Comparison of ENCODE assay signal across 19 cellular contexts in the genomic region with DNA sequence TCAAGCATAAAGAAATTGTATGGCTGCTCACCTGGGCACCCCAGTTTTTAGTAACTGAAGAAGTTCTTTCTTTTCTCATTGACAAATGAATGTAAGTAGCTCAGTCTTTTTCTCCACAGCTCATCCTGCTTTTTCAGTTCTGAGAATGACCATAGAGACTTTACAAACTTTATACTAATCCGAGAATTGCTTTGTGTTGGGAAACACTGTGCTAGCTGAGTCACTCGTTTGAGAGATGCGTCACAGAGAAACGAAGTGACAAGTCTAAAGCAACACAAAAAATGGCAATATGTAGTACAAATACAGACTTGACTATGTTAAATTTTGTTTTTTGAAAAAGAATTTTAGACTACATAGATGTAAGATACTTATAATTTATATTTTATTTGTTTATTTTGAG. TPM values are rescaled to one million over a fixed set of nuclear protein-coding genes. Genes with fewer than 3 reads are reported as not detected.
DNase-seq lines count a peak whose midpoint lies in the region; ATAC-seq and TF ChIP-seq lines count a peak whose summit lies in the region.
"Had no signal": no experiment of that assay in that cellular context is flagged by ENCODE, and none has a peak within 500 bp of the region (broad histone marks: within the 10 kb centered on the region; RNA-seq: fewer than 3 reads in every experiment).

No MANE protein-coding gene starts in this region.

- POLR2A ChIA-PET in A673 (lab: Charles Lee; ENCODE audit: low non-redundant PET) = interaction anchor here (0.7 kb wide), 1 partner anchor 1097 kb away, joined by 3 read pairs; no protein-coding TSS in a partner anchor

- intact Hi-C loops in A673 (cut with micrococcal nuclease; ENCODE audit: unreplicated experiment) = no loop called here

- no peaks in the 10 kb centered on the region for H3K36me3 ChIP-seq in A673 (ENCODE audit: insufficient read depth, low read length, poor library complexity, severe bottlenecking)
- H3K36me3 ChIP-seq in upper lobe of left lung = no peaks in the 10 kb centered on the region
- H3K36me3 ChIP-seq in H7 (replicated peaks; ENCODE audit: control insufficient read depth, insufficient read depth, low read length) = no peaks in the 10 kb centered on the region
- no peaks in the 10 kb centered on the region for H3K36me3 ChIP-seq in HAP-1 (replicated peaks)
- H3K36me3 ChIP-seq: MG63 had no signal

- in situ Hi-C loops in HAP-1 (cut with MboI; ENCODE audit: low sequenced_read_pairs) = loop anchor here (25.0 kb wide), 1 partner anchor 126 kb away; no protein-coding TSS in a partner anchor

- H3K9me3 ChIP-seq in A673 (ENCODE audit: low read depth, low read length, poor library complexity, severe bottlenecking) = no peaks in the 10 kb centered on the region
- no peaks in the 10 kb centered on the region for H3K9me3 ChIP-seq in upper lobe of left lung
- no peaks in the 10 kb centered on the region for H3K9me3 ChIP-seq in HAP-1
- H3K9me3 ChIP-seq: MG63 had no signal

- H3K27me3 ChIP-seq in A673 (replicated peaks; ENCODE audit: insufficient read depth, low read depth, low read length, poor library complexity) = no peaks in the 10 kb centered on the region
- no peaks in the 10 kb centered on the region for H3K27me3 ChIP-seq in upper lobe of left lung
- no peaks in the 10 kb centered on the region for H3K27me3 ChIP-seq in H7 (ENCODE audit: control insufficient read depth, insufficient read depth, low read length)
- no peaks in the 10 kb centered on the region for H3K27me3 ChIP-seq in HAP-1 (ENCODE audit: low read depth)
- H3K27me3 ChIP-seq: MG63 had no signal

- DNase-seq in A673 (ENCODE audit: low spot score) (peak; percentile 59), M059J (ENCODE audit: low read depth) (peak; percentile 2), astrocyte of the hippocampus (ENCODE audit: low read depth, low spot score) (peak; percentile 44), pons (ENCODE audit: low spot score) (peak; percentile 18), upper lobe of left lung (no peak), H7 (no peak), HAP-1 (ENCODE audit: low spot score in 2 of 2) (no peak)
- no peak for DNase-seq in stimulated activated CD4-positive, alpha-beta T cell treated with anti-CD3 and anti-CD28 coated beads, Interleukin-2, amount 100 ng/mL, for 48 hours
- DNase-seq: COR-L47, HFFc6, KBM-7, MG63, NCI-H1092 treated with DMSO at 0.1 percent for 48 hours, NCI-H1694, NCI-H2107, NCI-H345, Right ventricle myocardium superior had no signal

- no peak for ATAC-seq in upper lobe of left lung (ENCODE audit: low FRiP score in 2 of 2)
- ATAC-seq: GM12878 had no signal

- no TSS peak for BruUV-seq in A673 (replicated peaks; lab: Mats Ljungman, UMichigan)

- H3K4me3 ChIP-seq in A673 (ENCODE audit: low read depth, low read length, poor library complexity, severe bottlenecking) (no peak overlapping the region), upper lobe of left lung (no peak overlapping the region), H7 (ENCODE audit: insufficient read depth, low read depth, low read length) (no peak overlapping the region), HAP-1 (no peak overlapping the region)
- H3K4me3 ChIP-seq: GM12878, MG63 had no signal

- H3K4me1 ChIP-seq in A673 (ENCODE audit: insufficient read depth, low read length, poor library complexity, severe bottlenecking) (peaks cover 9% of the 10 kb centered on the region), upper lobe of left lung (no peaks in the 10 kb centered on the region), HAP-1 (no peaks in the 10 kb centered on the region)

- TF ChIP-seq EP300 in upper lobe of left lung (IDR thresholded peaks at IDR 0.05) = no peak

- CTCF ChIA-PET in A673 (lab: Charles Lee) = interaction anchor here (0.6 kb wide), 1 partner anchor 1263 kb away, joined by 4 read pairs; no protein-coding TSS in a partner anchor

- TF ChIP-seq CTCF in A673 (conservative IDR thresholded peaks at IDR 0.05; ENCODE audit: low read depth, low read length) (no peak), upper lobe of left lung (IDR thresholded peaks at IDR 0.05) (no peak)

- TF ChIP-seq POLR2A in upper lobe of left lung (IDR thresholded peaks at IDR 0.05) = no peak

- WGBS in upper lobe of left lung, 2 donors = 78 to 82% methylated on average over 4 of the region's 4 CpGs

- peak overlapping the region; percentile 32 for H3K27ac ChIP-seq in A673 (ENCODE audit: low read depth, low read length, poor library complexity, severe bottlenecking)
- no peak overlapping the region for H3K27ac ChIP-seq in upper lobe of left lung

RNA-seq across cellular contexts. Expression of gene LRRTM4, which starts 9.0 kb away (rescaled TPM):
- 0.13 and 0.15 TPM in 2 replicates for total RNA-seq in A673 (2021)
- 0.07 TPM in 1 of 2 replicates, not detected in the other for total RNA-seq in M059J (2014; rRNA removed; shearing (Covaris generic))
- total RNA-seq in upper lobe of left lung = under 1 TPM in 2 of 6 donors, not detected in 4; 0.29 to 0.61 TPM
- 3.6 and 5.7 TPM in 2 replicates for total RNA-seq in H7 (2014; rRNA removed; shearing (Covaris generic))
- total RNA-seq: G401, GM12878, HFFc6 had no signal

Comparison
In these comparisons a context has a peak if more than half of its experiments do, and no peak if none do; other contexts are left out.
1. DNase-seq: peak in A673 (single experiment), M059J (single experiment), astrocyte of the hippocampus (single experiment) and pons (single experiment); none in upper lobe of left lung (0 of 2), stimulated activated CD4-positive, alpha-beta T cell treated with anti-CD3 and anti-CD28 coated beads, Interleukin-2, amount 100 ng/mL, for 48 hours (0 of 2), H7 (single experiment) and HAP-1 (0 of 2).